ENCODE assay signal across 11 cellular contexts in genomic region chr7:108203433-108204002, GRCh38.
DNase-seq lines count a peak whose midpoint lies in the region; ATAC-seq and TF ChIP-seq lines count a peak whose summit lies in the region.
"Had no signal": no experiment of that assay in that cellular context is flagged by ENCODE, and none has a peak within 500 bp of the region (broad histone marks: within the 10 kb centered on the region; RNA-seq: fewer than 3 reads in every experiment).

No MANE protein-coding gene starts in this region.

- no peak overlapping the region for H3K4me3 ChIP-seq in ascending aorta
- H3K4me3 ChIP-seq: right atrium auricular region had no signal

- TF ChIP-seq CTCF in ascending aorta (IDR thresholded peaks at IDR 0.05), result no peak

- H3K9me3 ChIP-seq in ascending aorta, result no peaks in the 10 kb centered on the region
- H3K9me3 ChIP-seq: right atrium auricular region had no signal

- ATAC-seq in GM19395 (IDR thresholded peaks at IDR 0.05; ENCODE audit: unreplicated experiment) (peak; percentile 89), HG03097 (IDR thresholded peaks at IDR 0.05; ENCODE audit: low FRiP score, unreplicated experiment) (peak; percentile 63), HG02840 (IDR thresholded peaks at IDR 0.05; ENCODE audit: low FRiP score, unreplicated experiment) (no peak)

- H3K27ac ChIP-seq in ascending aorta, result no peak overlapping the region
- H3K27ac ChIP-seq: right atrium auricular region had no signal

- H3K36me3 ChIP-seq in ascending aorta, result no peaks in the 10 kb centered on the region
- H3K36me3 ChIP-seq: right atrium auricular region had no signal

- peak; percentile 84 for DNase-seq in DMS 273 (lab: John Stamatoyannopoulos, UW; ENCODE audit: unreplicated experiment)
- peak; percentile 78 for DNase-seq in NCI-H2171 treated with DMSO at 0.1 percent for 48 hours (lab: John Stamatoyannopoulos, UW)
- DNase-seq in NOMO-1 treated with dmso at 0.1 percent for 144 hours (lab: John Stamatoyannopoulos, UW; ENCODE audit: unreplicated experiment), result no peak
- no peak for DNase-seq in hepatic stellate cell (ENCODE audit: low spot score)
- DNase-seq in ascending aorta (ENCODE audit: low spot score in 2 of 2), result no peak
- DNase-seq: C1 segment of cervical spinal cord, mesenchymal stem cell had no signal

- intact Hi-C loops in ascending aorta (cut with DNase I), result no loop called here

- H3K4me1 ChIP-seq in ascending aorta, result no peaks in the 10 kb centered on the region
- H3K4me1 ChIP-seq: right atrium auricular region had no signal

- H3K27me3 ChIP-seq in ascending aorta, result no peaks in the 10 kb centered on the region
- H3K27me3 ChIP-seq: right atrium auricular region had no signal

Comparison
In these comparisons a context has a peak if more than half of its experiments do, and no peak if none do; other contexts are left out.
1. DNase-seq: peak in DMS 273 (single experiment) and NCI-H2171 treated with DMSO at 0.1 percent for 48 hours (single experiment); none in NOMO-1 treated with dmso at 0.1 percent for 144 hours (single experiment), hepatic stellate cell (single experiment) and ascending aorta (0 of 2).